ENCODE assay signal across 17 cellular contexts in genomic region chr4:82906469-82906868, GRCh38. TPM values are rescaled to one million over a fixed set of nuclear protein-coding genes. Genes with fewer than 3 reads are reported as not detected.
A peak's percentile ranks its signal among the peaks of the same experiment; 100 is the strongest.
DNase-seq lines count a peak whose midpoint lies in the region; ATAC-seq and TF ChIP-seq lines count a peak whose summit lies in the region.
"Had no signal": no experiment of that assay in that cellular context is flagged by ENCODE, and none has a peak within 500 bp of the region (broad histone marks: within the 10 kb centered on the region; RNA-seq: fewer than 3 reads in every experiment).

No MANE protein-coding gene starts in this region.

- DNase-seq in GM20000 (ENCODE audit: low spot score) (peak; percentile 29), globus pallidus (ENCODE audit: low spot score) (no peak), A172 (ENCODE audit: low spot score) (no peak)
- no peak for DNase-seq in activated CD4-positive, CD25-positive, alpha-beta regulatory T cell (lab: John Stamatoyannopoulos, UW)
- DNase-seq: activated CD4-positive, alpha-beta T cell treated with anti-CD3 and anti-CD28 coated beads for 4 hours; COR-L47; effector CD4-positive, alpha-beta T cell; NK-92 treated with Interleukin-12 subunit alpha and Interleukin-12 subunit beta, amount 100 ng/mL, for 24 hours; Right ventricle myocardium superior; stimulated activated CD4-positive, alpha-beta T cell treated with anti-CD3 and anti-CD28 coated beads, Interleukin-4, amount 100 ng/mL, for 1 hour; trophoblast cell had no signal

- TF ChIP-seq CTCF in GM20000 (IDR thresholded peaks at IDR 0.05; ENCODE audit: extremely low read depth, missing control alignments) = no peak

- peak; percentile 52 for ATAC-seq in GM18498 (IDR thresholded peaks at IDR 0.05; ENCODE audit: unreplicated experiment)
- peak; percentile 30 for ATAC-seq in HG02884 (IDR thresholded peaks at IDR 0.05; ENCODE audit: unreplicated experiment)
- ATAC-seq in HG03575 (IDR thresholded peaks at IDR 0.05; ENCODE audit: extremely low read depth, insufficient number of reproducible peaks, low FRiP score, unreplicated experiment) = peak; percentile 32
- no peak for ATAC-seq in HG03097 (IDR thresholded peaks at IDR 0.05; ENCODE audit: low FRiP score, unreplicated experiment)
- ATAC-seq: activated naive CD4-positive, alpha-beta T cell treated with anti-CD3 and anti-CD28 coated beads, Interleukin-2, amount 50 U/mL, for 72 hours; left lobe of liver had no signal

RNA-seq across cellular contexts. Expression of gene THAP9, which starts 5.9 kb away (rescaled TPM):
- total RNA-seq in A172 (2014; rRNA removed; shearing (Covaris generic)) = 2.9 and 4.6 TPM in 2 replicates

RNA-seq across cellular contexts. Expression of gene SEC31A, which starts 15.5 kb away (rescaled TPM):
- total RNA-seq in A172 (2014; rRNA removed; shearing (Covaris generic)) = 146 and 150 TPM in 2 replicates
